Comparison of ENCODE assay signal across 12 cellular contexts in genomic region chr1:111274653-111275052, GRCh38. TPM values are rescaled to one million over a fixed set of nuclear protein-coding genes. Genes with fewer than 3 reads are reported as not detected.
A peak's percentile ranks its signal among the peaks of the same experiment; 100 is the strongest.
DNase-seq lines count a peak whose midpoint lies in the region; ATAC-seq, FAIRE-seq and TF ChIP-seq lines count a peak whose summit lies in the region.
"Had no signal": no experiment of that assay in that cellular context is flagged by ENCODE, and none has a peak within 500 bp of the region (broad histone marks: within the 10 kb centered on the region; RNA-seq: fewer than 3 reads in every experiment).

No MANE protein-coding gene starts in this region.

- peak overlapping the region; percentile 16 for H3K4me3 ChIP-seq in AG09309 (ENCODE audit: control insufficient read depth, low read depth, low read length)
- H3K4me3 ChIP-seq in fibroblast of villous mesenchyme (ENCODE audit: low read depth, low read length) = no peak overlapping the region

- DNase-seq in AG09309 (ENCODE audit: low read depth) (peak; percentile 3), GM18507 (ENCODE audit: extremely low spot score, insufficient read length, low read depth) (no peak), NOMO-1 treated with dmso at 0.1 percent for 144 hours (lab: John Stamatoyannopoulos, UW; ENCODE audit: unreplicated experiment) (peak; percentile 6), fibroblast of villous mesenchyme (ENCODE audit: low read depth) (peak; percentile 7), COLO829 (ENCODE audit: low spot score) (no peak)
- no peak for DNase-seq in stimulated activated CD4-positive, alpha-beta T cell treated with anti-CD3 and anti-CD28 coated beads, Interleukin-2, amount 100 ng/mL, for 24 hours
- DNase-seq: Caco-2, NCI-H2081, nephron progenitor cell had no signal

- TF ChIP-seq CTCF in AG09309 (IDR thresholded peaks at IDR 0.05; ENCODE audit: control insufficient read depth, insufficient read depth, low read depth, low read length, missing control alignments) (no peak), fibroblast of villous mesenchyme (IDR thresholded peaks at IDR 0.05; ENCODE audit: insufficient read depth, low read depth, low read length) (no peak)

- ATAC-seq in GM21529 (IDR thresholded peaks at IDR 0.05; ENCODE audit: unreplicated experiment) = no peak
- ATAC-seq in HG03039 (IDR thresholded peaks at IDR 0.05; ENCODE audit: unreplicated experiment) = no peak

- peak; percentile 78 for FAIRE-seq in GM18507 (lab: Jason Lieb, UNC)

RNA-seq across cellular contexts. Expression of gene CHIA, which starts 16.0 kb away (rescaled TPM):
- not detected in 2 replicates for total RNA-seq in fibroblast of villous mesenchyme
- total RNA-seq: Caco-2, epithelial cell of proximal tubule had no signal

RNA-seq across cellular contexts. Expression of gene CHI3L2, which starts 47.1 kb away (rescaled TPM):
- not detected in 2 replicates for total RNA-seq in fibroblast of villous mesenchyme
- total RNA-seq: Caco-2, epithelial cell of proximal tubule had no signal

Comparison
In these comparisons a context has a peak if more than half of its experiments do, and no peak if none do; other contexts are left out.
1. DNase-seq: peak in AG09309 (single experiment), NOMO-1 treated with dmso at 0.1 percent for 144 hours (single experiment) and fibroblast of villous mesenchyme (single experiment); none in GM18507 (single experiment), COLO829 (single experiment) and stimulated activated CD4-positive, alpha-beta T cell treated with anti-CD3 and anti-CD28 coated beads, Interleukin-2, amount 100 ng/mL, for 24 hours (0 of 2).